In genomic region chr11:130546438-130546837, GRCh38 we compare ENCODE assay signal across 4 cellular contexts.
"Had no signal": no experiment of that assay in that cellular context is flagged by ENCODE, and none has a peak within 500 bp of the region (broad histone marks: within the 10 kb centered on the region; RNA-seq: fewer than 3 reads in every experiment).

No MANE protein-coding gene starts in this region.

- ATAC-seq: GM23338 had no signal

- H3K4me1 Mint-ChIP-seq: GM23338, H9, IgD-negative memory B cell had no signal

- DNase-seq: H9, HCEC 1CT had no signal

- H3K27ac Mint-ChIP-seq: GM23338, H9, IgD-negative memory B cell had no signal

- H3K4me2 ChIP-seq: GM23338 had no signal

- H3K4me3 Mint-ChIP-seq: GM23338, H9, IgD-negative memory B cell had no signal

- H2AFZ ChIP-seq: GM23338 had no signal

- H3K4me3 ChIP-seq: GM23338 had no signal

- H3K36me3 Mint-ChIP-seq: IgD-negative memory B cell had no signal
